In the genomic region with DNA sequence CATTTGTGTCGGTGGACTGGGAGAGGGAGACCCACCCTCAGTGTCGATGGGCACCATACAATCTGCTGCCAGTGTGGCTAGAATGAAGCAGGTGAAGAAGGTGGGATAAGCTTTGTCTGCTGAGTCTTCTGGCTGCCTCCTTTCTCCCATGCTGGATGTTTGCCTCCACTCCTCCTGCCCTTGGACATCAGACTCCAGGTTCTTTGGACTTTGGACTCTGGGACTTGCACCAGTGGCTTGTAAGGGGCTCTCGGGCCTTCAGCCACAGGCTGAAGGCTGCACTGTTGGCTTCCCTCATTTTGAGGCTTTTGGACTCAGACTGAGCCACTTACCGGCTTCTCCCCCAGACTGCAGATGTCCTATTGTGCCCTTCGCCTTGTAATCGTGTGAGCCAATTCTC, we compare ENCODE assay signal across 40 cellular contexts.
"Had no signal": no experiment of that assay in that cellular context is flagged by ENCODE, and none has a peak within 500 bp of the region (broad histone marks: within the 10 kb centered on the region; RNA-seq: fewer than 3 reads in every experiment).

No MANE protein-coding gene starts in this region.

- H3K4me1 ChIP-seq: adrenal gland, ascending aorta, body of pancreas, breast epithelium had no signal

- H3K4me3 Mint-ChIP-seq: activated naive CD4-positive, alpha-beta T cell treated with anti-CD3 and anti-CD28 coated beads for 36 hours; activated naive CD4-positive, alpha-beta T cell treated with anti-CD3 and anti-CD28 coated beads, Interleukin-2, amount 10 ng/mL, durations not matched to agents 7 days and 5 days; activated naive CD4-positive, alpha-beta T cell treated with anti-CD3 and anti-CD28 coated beads, Interleukin-2, amount 50 U/mL, for 24 hours; activated naive CD8-positive, alpha-beta T cell; activated naive CD8-positive, alpha-beta T cell treated with anti-CD3 and anti-CD28 coated beads for 36 hours; activated naive CD8-positive, alpha-beta T cell treated with anti-CD3 and anti-CD28 coated beads, Interleukin-2, amount 10 ng/mL, durations not matched to agents 7 days and 5 days; activated naive CD8-positive, alpha-beta T cell treated with anti-CD3 and anti-CD28 coated beads, Interleukin-2, amount 50 U/mL, for 24 hours; activated T-cell treated with anti-CD3 and anti-CD28 coated beads, Interleukin-2, amount 50 U/mL, for 24 hours; activated T-cell treated with anti-CD3 and anti-CD28 coated beads, Interleukin-2, amount 50 U/mL, for 4 hours; activated T-cell treated with anti-CD3 and anti-CD28 coated beads, Interleukin-2, amount 50 U/mL, for 72 hours; activated T-helper 1 cell treated with anti-CD3 and anti-CD28 coated beads, Interleukin-12 subunit alpha, Interleukin-12 subunit beta, Interleukin-2, Interleukin-4 antibody, amounts not matched to agents 30 ng/mL and 10 ng/mL and 1 ng/mL, durations not matched to agents 14 hours and 24 hours and 36 hours; activated T-helper 17 cell treated with anti-CD3 and anti-CD28 coated beads, Interleukin-2, amount 50 U/mL, for 72 hours; brain; central memory CD8-positive, alpha-beta T cell had no signal

- H3K4me3 ChIP-seq: adrenal gland, ascending aorta, body of pancreas, breast epithelium, cardiac muscle cell had no signal

- DNase-seq: activated effector memory CD4-positive, alpha-beta T cell treated with anti-CD3 and anti-CD28 coated beads, Interleukin-2, amount 50 U/mL, for 16 hours; activated effector memory CD4-positive, alpha-beta T cell treated with Interleukin-2 at 50 U/mL for 16 hours; activated gamma-delta T cell; activated gamma-delta T cell treated with Interleukin-2 at 50 U/mL for 16 hours; activated naive CD4-positive, alpha-beta T cell; activated naive CD4-positive, alpha-beta T cell treated with anti-CD3 and anti-CD28 coated beads for 36 hours; activated naive CD4-positive, alpha-beta T cell treated with anti-CD3 and anti-CD28 coated beads, Interleukin-2, amount 10 ng/mL, durations not matched to agents 7 days and 5 days; activated naive CD4-positive, alpha-beta T cell treated with anti-CD3 and anti-CD28 coated beads, Interleukin-2, amount 50 U/mL, for 16 hours; activated naive CD4-positive, alpha-beta T cell treated with Interleukin-2 at 50 U/mL for 16 hours; activated naive CD8-positive, alpha-beta T cell treated with anti-CD3 and anti-CD28 coated beads for 36 hours; activated naive CD8-positive, alpha-beta T cell treated with anti-CD3 and anti-CD28 coated beads, Interleukin-2, amount 10 ng/mL, durations not matched to agents 7 days and 5 days; activated naive CD8-positive, alpha-beta T cell treated with anti-CD3 and anti-CD28 coated beads, Interleukin-2, amount 50 U/mL, for 24 hours; activated T-cell treated with anti-CD3 and anti-CD28 coated beads, Interleukin-2, amount 50 U/mL, for 1 hour; activated T-cell treated with anti-CD3 and anti-CD28 coated beads, Interleukin-2, amount 50 U/mL, for 24 hours; activated T-cell treated with anti-CD3 and anti-CD28 coated beads, Interleukin-2, amount 50 U/mL, for 4 hours; activated T-cell treated with anti-CD3 and anti-CD28 coated beads, Interleukin-2, amount 50 U/mL, for 48 hours; activated T-cell treated with anti-CD3 and anti-CD28 coated beads, Interleukin-2, amount 50 U/mL, for 72 hours; adrenal gland; amniotic stem cell; amygdala; anterior cingulate cortex; aorta; body of pancreas; brain microvascular endothelial cell; caudate nucleus; central memory CD4-positive, alpha-beta T cell; cerebellar nuclear complex had no signal

- H3K36me3 Mint-ChIP-seq: activated naive CD4-positive, alpha-beta T cell treated with anti-CD3 and anti-CD28 coated beads, Interleukin-2, amount 10 ng/mL, durations not matched to agents 7 days and 5 days; activated naive CD4-positive, alpha-beta T cell treated with anti-CD3 and anti-CD28 coated beads, Interleukin-2, amount 50 U/mL, for 24 hours; activated naive CD4-positive, alpha-beta T cell treated with anti-CD3 and anti-CD28 coated beads, Interleukin-2, amount 50 U/mL, for 72 hours; activated naive CD8-positive, alpha-beta T cell; activated naive CD8-positive, alpha-beta T cell treated with anti-CD3 and anti-CD28 coated beads for 36 hours; activated naive CD8-positive, alpha-beta T cell treated with anti-CD3 and anti-CD28 coated beads, Interleukin-2, amount 10 ng/mL, durations not matched to agents 7 days and 5 days; brain had no signal

- H3K27ac ChIP-seq: adrenal gland, ascending aorta, body of pancreas, brain microvascular endothelial cell, breast epithelium, cardiac muscle cell had no signal

- H3K27me3 ChIP-seq: adrenal gland, ascending aorta, body of pancreas, brain microvascular endothelial cell, breast epithelium, cardiac muscle cell had no signal

- H3K27me3 Mint-ChIP-seq: activated naive CD4-positive, alpha-beta T cell treated with anti-CD3 and anti-CD28 coated beads, Interleukin-2, amount 50 U/mL, for 24 hours; activated naive CD8-positive, alpha-beta T cell; activated naive CD8-positive, alpha-beta T cell treated with anti-CD3 and anti-CD28 coated beads for 36 hours; activated naive CD8-positive, alpha-beta T cell treated with anti-CD3 and anti-CD28 coated beads, Interleukin-2, amount 50 U/mL, for 24 hours; activated T-cell treated with anti-CD3 and anti-CD28 coated beads, Interleukin-2, amount 50 U/mL, for 24 hours; activated T-helper 17 cell treated with anti-CD3 and anti-CD28 coated beads, Interleukin-2, amount 50 U/mL, for 72 hours; central memory CD8-positive, alpha-beta T cell had no signal

- H3K9me3 Mint-ChIP-seq: activated naive CD4-positive, alpha-beta T cell treated with anti-CD3 and anti-CD28 coated beads for 36 hours; activated naive CD4-positive, alpha-beta T cell treated with anti-CD3 and anti-CD28 coated beads, Interleukin-2, amount 10 ng/mL, durations not matched to agents 7 days and 5 days; activated naive CD4-positive, alpha-beta T cell treated with anti-CD3 and anti-CD28 coated beads, Interleukin-2, amount 50 U/mL, for 24 hours; activated naive CD4-positive, alpha-beta T cell treated with anti-CD3 and anti-CD28 coated beads, Interleukin-2, amount 50 U/mL, for 72 hours; activated naive CD8-positive, alpha-beta T cell treated with anti-CD3 and anti-CD28 coated beads for 36 hours; activated naive CD8-positive, alpha-beta T cell treated with anti-CD3 and anti-CD28 coated beads, Interleukin-2, amount 10 ng/mL, durations not matched to agents 7 days and 5 days; activated naive CD8-positive, alpha-beta T cell treated with anti-CD3 and anti-CD28 coated beads, Interleukin-2, amount 50 U/mL, for 24 hours; activated T-cell treated with anti-CD3 and anti-CD28 coated beads, Interleukin-2, amount 50 U/mL, for 24 hours; activated T-cell treated with anti-CD3 and anti-CD28 coated beads, Interleukin-2, amount 50 U/mL, for 4 hours; activated T-cell treated with anti-CD3 and anti-CD28 coated beads, Interleukin-2, amount 50 U/mL, for 72 hours; activated T-helper 1 cell treated with anti-CD3 and anti-CD28 coated beads, Interleukin-12 subunit alpha, Interleukin-12 subunit beta, Interleukin-2, Interleukin-4 antibody, amounts not matched to agents 30 ng/mL and 10 ng/mL and 1 ng/mL, durations not matched to agents 14 hours and 24 hours and 36 hours; activated T-helper 17 cell treated with anti-CD3 and anti-CD28 coated beads, Interleukin-2, amount 50 U/mL, for 72 hours; activated T-helper 2 cell treated with anti-CD3 and anti-CD28 coated beads, Interferon-gamma antibody, Interleukin-2, Interleukin-4, amounts not matched to agents 10 μg/mL and 5 μg/mL and 100 μg/mL, durations not matched to agents 14 hours and 24 hours and 36 hours; brain; central memory CD8-positive, alpha-beta T cell had no signal

- H3K9me3 ChIP-seq: adrenal gland, ascending aorta, body of pancreas, breast epithelium had no signal

- H3K27ac Mint-ChIP-seq: activated naive CD4-positive, alpha-beta T cell treated with anti-CD3 and anti-CD28 coated beads for 36 hours; activated naive CD4-positive, alpha-beta T cell treated with anti-CD3 and anti-CD28 coated beads, Interleukin-2, amount 10 ng/mL, durations not matched to agents 7 days and 5 days; activated naive CD4-positive, alpha-beta T cell treated with anti-CD3 and anti-CD28 coated beads, Interleukin-2, amount 50 U/mL, for 24 hours; activated naive CD4-positive, alpha-beta T cell treated with anti-CD3 and anti-CD28 coated beads, Interleukin-2, amount 50 U/mL, for 72 hours; activated naive CD8-positive, alpha-beta T cell; activated naive CD8-positive, alpha-beta T cell treated with anti-CD3 and anti-CD28 coated beads for 36 hours; activated naive CD8-positive, alpha-beta T cell treated with anti-CD3 and anti-CD28 coated beads, Interleukin-2, amount 10 ng/mL, durations not matched to agents 7 days and 5 days; activated naive CD8-positive, alpha-beta T cell treated with anti-CD3 and anti-CD28 coated beads, Interleukin-2, amount 50 U/mL, for 24 hours; activated T-cell treated with anti-CD3 and anti-CD28 coated beads, Interleukin-2, amount 50 U/mL, for 24 hours; activated T-cell treated with anti-CD3 and anti-CD28 coated beads, Interleukin-2, amount 50 U/mL, for 72 hours; activated T-helper 1 cell treated with anti-CD3 and anti-CD28 coated beads, Interleukin-12 subunit alpha, Interleukin-12 subunit beta, Interleukin-2, Interleukin-4 antibody, amounts not matched to agents 30 ng/mL and 10 ng/mL and 1 ng/mL, durations not matched to agents 14 hours and 24 hours and 36 hours; activated T-helper 17 cell treated with anti-CD3 and anti-CD28 coated beads, Interleukin-2, amount 50 U/mL, for 72 hours; activated T-helper 2 cell treated with anti-CD3 and anti-CD28 coated beads, Interferon-gamma antibody, Interleukin-2, Interleukin-4, amounts not matched to agents 10 μg/mL and 5 μg/mL and 100 μg/mL, durations not matched to agents 14 hours and 24 hours and 36 hours; brain had no signal

- H3K36me3 ChIP-seq: adrenal gland, ascending aorta, brain microvascular endothelial cell, breast epithelium, cardiac muscle cell had no signal

- ATAC-seq: activated naive CD4-positive, alpha-beta T cell treated with anti-CD3 and anti-CD28 coated beads, Interleukin-2, amount 50 U/mL, for 72 hours; activated naive CD8-positive, alpha-beta T cell treated with anti-CD3 and anti-CD28 coated beads, Interleukin-2, amount 50 U/mL, for 24 hours; activated T-cell treated with anti-CD3 and anti-CD28 coated beads, Interleukin-2, amount 50 U/mL, for 4 hours; activated T-cell treated with anti-CD3 and anti-CD28 coated beads, Interleukin-2, amount 50 U/mL, for 72 hours; activated T-helper 17 cell treated with anti-CD3 and anti-CD28 coated beads, Interleukin-2, amount 50 U/mL, for 72 hours; body of pancreas had no signal

- FAIRE-seq: astrocyte, bronchial epithelial cell had no signal

- H3K4me1 Mint-ChIP-seq: activated naive CD4-positive, alpha-beta T cell treated with anti-CD3 and anti-CD28 coated beads, Interleukin-2, amount 10 ng/mL, durations not matched to agents 7 days and 5 days; activated naive CD4-positive, alpha-beta T cell treated with anti-CD3 and anti-CD28 coated beads, Interleukin-2, amount 50 U/mL, for 24 hours; activated naive CD8-positive, alpha-beta T cell treated with anti-CD3 and anti-CD28 coated beads for 36 hours; activated naive CD8-positive, alpha-beta T cell treated with anti-CD3 and anti-CD28 coated beads, Interleukin-2, amount 10 ng/mL, durations not matched to agents 7 days and 5 days; activated naive CD8-positive, alpha-beta T cell treated with anti-CD3 and anti-CD28 coated beads, Interleukin-2, amount 50 U/mL, for 24 hours; activated T-helper 17 cell treated with anti-CD3 and anti-CD28 coated beads, Interleukin-2, amount 50 U/mL, for 72 hours; brain; central memory CD8-positive, alpha-beta T cell had no signal
